Comparison of ENCODE assay signal across 9 cellular contexts in the genomic region with DNA sequence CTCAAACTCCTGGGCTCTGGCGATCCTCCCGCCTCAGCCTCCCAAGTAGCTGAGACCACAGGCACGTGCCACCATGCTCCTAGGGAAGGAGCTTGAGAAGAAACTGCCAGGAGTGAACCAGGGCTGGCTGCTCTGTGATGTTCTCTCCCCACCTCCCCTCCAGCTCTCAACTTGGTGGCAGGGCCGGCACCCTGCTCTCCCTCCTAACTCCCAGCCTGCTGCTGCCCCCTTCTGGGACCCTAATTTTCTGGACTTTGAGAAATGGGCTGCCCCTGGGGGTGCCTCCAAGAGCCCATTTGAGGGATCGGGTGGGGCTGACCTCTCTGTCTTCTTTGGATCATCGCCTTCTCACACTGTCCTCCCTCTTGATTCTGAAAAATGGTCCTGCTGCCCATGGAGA. TPM values are rescaled to one million over a fixed set of nuclear protein-coding genes. Genes with fewer than 3 reads are reported as not detected.
DNase-seq lines count a peak whose midpoint lies in the region; ATAC-seq, FAIRE-seq and TF ChIP-seq lines count a peak whose summit lies in the region.
"Had no signal": no experiment of that assay in that cellular context is flagged by ENCODE, and none has a peak within 500 bp of the region (broad histone marks: within the 10 kb centered on the region; RNA-seq: fewer than 3 reads in every experiment).

No MANE protein-coding gene starts in this region.

- TF ChIP-seq EP300 in A549 (IDR thresholded peaks at IDR 0.05) (no peak), suprapubic skin (IDR thresholded peaks at IDR 0.05) (no peak)

- H3K4me2 ChIP-seq in A549 = no peak overlapping the region

- peak; percentile 66 to 75 for TF ChIP-seq RAD21 in A549 (conservative IDR thresholded peaks at IDR 0.05 in 1 of 2, IDR thresholded peaks at IDR 0.05 in 1 of 2)

- 87% methylated on average over 6 of the region's 6 CpGs for WGBS in A549 (ENCODE audit: missing lambda C conversion rate)
- WGBS in HUES64 = 71% methylated on average over 6 of the region's 6 CpGs
- 76% methylated on average over 6 of the region's 6 CpGs for WGBS in suprapubic skin
- 71% methylated on average over 6 of the region's 6 CpGs for WGBS in prostate gland

- no peak for ATAC-seq in A549
- no peak for ATAC-seq in HG02642 (IDR thresholded peaks at IDR 0.05; ENCODE audit: poor library complexity, unreplicated experiment)
- ATAC-seq: naive thymus-derived CD4-positive, alpha-beta T cell had no signal

- CTCF ChIA-PET in A549 (lab: Yijun Ruan, JAX) = interaction anchor here (0.6 to 33.2 kb wide), 17 partner anchors 9 to 180 kb away, joined by 3 to 1360 read pairs (median 5); partner anchors contain the start of genes CAVIN1, STAT3 and STAT5A

- peak overlapping the region; percentile 37; the same call in 1 of the 2 replicates for H3K9ac ChIP-seq in HUES64 (ENCODE audit: low read depth, low read length)
- H3K9ac ChIP-seq in iPS-20b (ENCODE audit: low read depth, low read length) = peak overlapping the region; percentile 40; the same call in 1 of the 2 replicates

- TF ChIP-seq CTCF in A549 (IDR thresholded peaks at IDR 0.05) = peak; percentile 45
- TF ChIP-seq CTCF in suprapubic skin (IDR thresholded peaks at IDR 0.05) = no peak
- peak in 1 of 4 experiments; percentile 11 for TF ChIP-seq CTCF in prostate gland (IDR thresholded peaks at IDR 0.05)

- peak overlapping the region in 1 of 2 experiments; percentile 58; a peak in 3 of 6 replicates for H3K27ac ChIP-seq in A549
- peak overlapping the region; percentile 80; the same call in 1 of the 2 replicates for H3K27ac ChIP-seq in HUES64 (ENCODE audit: low read depth, low read length)
- H3K27ac ChIP-seq in iPS-20b (ENCODE audit: low read length) = no peak overlapping the region
- peak overlapping the region; percentile 32 for H3K27ac ChIP-seq in suprapubic skin
- H3K27ac ChIP-seq in prostate gland = no peak overlapping the region

- POLR2A ChIA-PET in A549 (lab: Yijun Ruan, JAX) = interaction anchor here (0.6 to 1.2 kb wide), 3 partner anchors 15 to 181 kb away, joined by 3 to 7 read pairs (median 3); partner anchors contain the start of gene STAT3

- peaks cover 69% of the 10 kb centered on the region for H3K4me1 ChIP-seq in A549
- H3K4me1 ChIP-seq in HUES64 (ENCODE audit: insufficient read depth, low read length) = peaks cover 36% of the 10 kb centered on the region
- peaks cover 31% of the 10 kb centered on the region for H3K4me1 ChIP-seq in iPS-20b (ENCODE audit: insufficient read depth, low read length)
- peaks cover 61% of the 10 kb centered on the region for H3K4me1 ChIP-seq in suprapubic skin
- peaks cover 10% of the 10 kb centered on the region for H3K4me1 ChIP-seq in prostate gland (replicated peaks)

- DNase-seq in A549 (ENCODE audit: low read depth in 1 of 2, low spot score in 1 of 2) = no peak
- DNase-seq in activated CD8-positive, alpha-beta memory T cell treated with anti-CD3 and anti-CD28 coated beads, Interleukin-2, amount 50 U/mL, for 48 hours = peak; percentile 77
- DNase-seq in suprapubic skin (ENCODE audit: low spot score in 2 of 2) = no peak
- no peak for DNase-seq in NCI-H1092 (lab: John Stamatoyannopoulos, UW)
- DNase-seq in prostate gland (ENCODE audit: low spot score) = no peak

- intact Hi-C loops in prostate gland (cut with DNase I) = loop anchor here (2.0 kb wide), 1 partner anchor 80 kb away; no protein-coding TSS in a partner anchor

- H3K27me3 ChIP-seq in HUES64 (ENCODE audit: insufficient read depth, low read length) (no peaks in the 10 kb centered on the region), iPS-20b (ENCODE audit: insufficient read depth, low read length) (no peaks in the 10 kb centered on the region), suprapubic skin (no peaks in the 10 kb centered on the region), prostate gland (replicated peaks; ENCODE audit: insufficient read depth) (no peaks in the 10 kb centered on the region)

- peaks cover 14% of the 10 kb centered on the region; the same call in 1 of the 2 replicates for H3K36me3 ChIP-seq in HUES64 (ENCODE audit: insufficient read depth, low read length)
- H3K36me3 ChIP-seq in iPS-20b (ENCODE audit: insufficient read depth, low read depth, low read length) = 0 out of 2 replicates have a peak, but pooled peaks cover 8% of the 10 kb centered on the region
- H3K36me3 ChIP-seq in suprapubic skin = peaks cover 28% of the 10 kb centered on the region
- peaks cover 11 to 13% of the 10 kb centered on the region in 2 donors for H3K36me3 ChIP-seq in prostate gland

- FAIRE-seq in A549 (lab: Jason Lieb, UNC) = no peak

- no peaks in the 10 kb centered on the region for H3K9me3 ChIP-seq in A549
- H3K9me3 ChIP-seq in HUES64 (ENCODE audit: insufficient read depth, low read depth, low read length) = no peaks in the 10 kb centered on the region
- H3K9me3 ChIP-seq in iPS-20b (ENCODE audit: insufficient read depth, low read depth, low read length) = no peaks in the 10 kb centered on the region
- H3K9me3 ChIP-seq in suprapubic skin = no peaks in the 10 kb centered on the region
- H3K9me3 ChIP-seq in prostate gland = no peaks in the 10 kb centered on the region

- no peak for TF ChIP-seq POLR2A in A549 (IDR thresholded peaks at IDR 0.05; ENCODE audit: low read length)
- no peak for TF ChIP-seq POLR2A in suprapubic skin (IDR thresholded peaks at IDR 0.05)
- no peak for TF ChIP-seq POLR2A in prostate gland (IDR thresholded peaks at IDR 0.05)

- H3K4me3 ChIP-seq in A549 (no peak overlapping the region), HUES64 (ENCODE audit: low read length) (no peak overlapping the region), iPS-20b (ENCODE audit: low read length) (no peak overlapping the region), suprapubic skin (no peak overlapping the region), prostate gland (no peak overlapping the region)

TF ChIP-seq in A549, 52 proteins besides CTCF, POLR2A, EP300 and RAD21:
- peak; percentile 60; the same call in 2 of the 3 replicates for TF ChIP-seq SMC3 (IDR thresholded peaks at IDR 0.05)
- no peak for TF ChIP-seq SREBF2 (IDR thresholded peaks at IDR 0.05)

RNA-seq across cellular contexts. Expression of gene STAT3, which starts 14.9 kb away (rescaled TPM):
- 72.8 and 81.9 TPM in 2 replicates for polyA plus RNA-seq in A549 (2011; rRNA removed)
- 49.5 and 57.3 TPM in 2 replicates for polyA plus RNA-seq in A549 (2012; cell fraction: cytosol; rRNA removed)
- 80.0 and 101 TPM in 2 replicates for polyA plus RNA-seq in A549 (2012; cell fraction: nucleus; rRNA removed)
- polyA plus RNA-seq in A549 (2017; fragmentation: RNase III; extraction: RNeasy Plus Mini Kit Qiagen cat#74134 plus additional on column Dnase treatment) = 97.8 to 115 TPM (median 109 TPM) in 3 replicates
- polyA minus RNA-seq in A549 (2011; rRNA and poly(A)+ RNA removed) = 127 and 145 TPM in 2 replicates
- 50.2 TPM for polyA plus RNA-seq in HUES64 (2013, experiment 1 of 2)
- 47.3 TPM for polyA plus RNA-seq in HUES64 (2013, experiment 2 of 2)
- 100 to 1,000 TPM; 144 to 174 (median 152) TPM for total RNA-seq in suprapubic skin
- total RNA-seq in prostate gland = 100 to 1,000 TPM; 188 to 230 TPM

RNA-seq across cellular contexts. Expression of gene CAVIN1, which starts 19.9 kb away (rescaled TPM):
- polyA plus RNA-seq in A549 (2011; rRNA removed) = 91.4 and 101 TPM in 2 replicates
- polyA plus RNA-seq in A549 (2012; cell fraction: cytosol; rRNA removed) = 179 and 201 TPM in 2 replicates
- 194 and 208 TPM in 2 replicates for polyA plus RNA-seq in A549 (2012; cell fraction: nucleus; rRNA removed)
- 371 to 416 TPM (median 377 TPM) in 3 replicates for polyA plus RNA-seq in A549 (2017; fragmentation: RNase III; extraction: RNeasy Plus Mini Kit Qiagen cat#74134 plus additional on column Dnase treatment)
- 68.0 and 70.8 TPM in 2 replicates for polyA minus RNA-seq in A549 (2011; rRNA and poly(A)+ RNA removed)
- 12.7 TPM for polyA plus RNA-seq in HUES64 (2013, experiment 1 of 2)
- 12.7 TPM for polyA plus RNA-seq in HUES64 (2013, experiment 2 of 2)
- total RNA-seq in suprapubic skin = 100 to 1,000 TPM; 153 to 224 (median 182) TPM
- 100 to 1,000 TPM; 214 to 220 TPM for total RNA-seq in prostate gland

RNA-seq across cellular contexts. Expression of gene ATP6V0A1, which starts 55.5 kb away (rescaled TPM):
- polyA plus RNA-seq in A549 (2011; rRNA removed) (33.7 and 59.6 TPM in 2 replicates), A549 (2017; fragmentation: RNase III; extraction: RNeasy Plus Mini Kit Qiagen cat#74134 plus additional on column Dnase treatment) (25.8 to 27.3 TPM (median 26.7 TPM) in 3 replicates)
- 36.3 and 39.6 TPM in 2 replicates for polyA plus RNA-seq in A549 (2012; cell fraction: cytosol; rRNA removed)
- polyA plus RNA-seq in A549 (2012; cell fraction: nucleus; rRNA removed) = 219 and 262 TPM in 2 replicates
- 115 and 146 TPM in 2 replicates for polyA minus RNA-seq in A549 (2011; rRNA and poly(A)+ RNA removed)
- polyA plus RNA-seq in HUES64 (2013, experiment 1 of 2) = 24.8 TPM
- 25.4 TPM for polyA plus RNA-seq in HUES64 (2013, experiment 2 of 2)
- total RNA-seq in suprapubic skin (100 to 1,000 TPM; 102 to 194 (median 142) TPM), prostate gland (10 to 100 TPM; 78.0 to 80.3 TPM)

Comparison
In these comparisons a context has a peak if more than half of its experiments do, and no peak if none do; other contexts are left out.
1. H3K27ac ChIP-seq: peak in HUES64 (single experiment) and suprapubic skin (single experiment); none in iPS-20b (single experiment) and prostate gland (0 of 2).